Comparison of ENCODE assay signal across 8 cellular contexts in genomic region chr19:17751103-17751911, GRCh38. TPM values are rescaled to one million over a fixed set of nuclear protein-coding genes. Genes with fewer than 3 reads are reported as not detected.
A peak's percentile ranks its signal among the peaks of the same experiment; 100 is the strongest.
DNase-seq lines count a peak whose midpoint lies in the region; ATAC-seq and TF ChIP-seq lines count a peak whose summit lies in the region.

Gene FCHO1, plus strand, starts transcription at chr19:17751477. Its CDS starts 3,688 bp downstream, at chr19:17755165.

- no peaks in the 10 kb centered on the region for H3K9me3 ChIP-seq in breast epithelium

- no peaks in the 10 kb centered on the region for H3K27me3 ChIP-seq in breast epithelium

- ATAC-seq in GM21786 (IDR thresholded peaks at IDR 0.05; ENCODE audit: unreplicated experiment) = peak; percentile 26

- no peaks in the 10 kb centered on the region for H3K36me3 ChIP-seq in breast epithelium

- TF ChIP-seq CTCF in breast epithelium (IDR thresholded peaks at IDR 0.05) = no peak

- DNase-seq in activated gamma-delta T cell (lab: John Stamatoyannopoulos, UW) = peak; percentile 66
- DNase-seq in medulla oblongata (ENCODE audit: extremely low spot score) = peak; percentile 69
- peak; percentile 68 to 86 (median 79) for DNase-seq in stimulated activated naive CD4-positive, alpha-beta T cell (lab: John Stamatoyannopoulos, UW)
- no peak for DNase-seq in dedifferentiated amniotic fluid mesenchymal stem cell (ENCODE audit: extremely low spot score)
- no peak for DNase-seq in breast epithelium (ENCODE audit: low spot score in 2 of 2)
- DNase-seq in NCI-H128 (lab: John Stamatoyannopoulos, UW; ENCODE audit: unreplicated experiment) = no peak

- H3K4me3 ChIP-seq in breast epithelium = peak within 1 kb of the TSS in 1 of 3 donors; percentile 20

- TF ChIP-seq POLR2A in Raji (IDR thresholded peaks at IDR 0.05; ENCODE audit: insufficient read depth, low read depth, low read length) (peak; percentile 66), breast epithelium (IDR thresholded peaks at IDR 0.05) (no peak)

- no peak within 1 kb of the TSS for H3K27ac ChIP-seq in breast epithelium

- no peaks in the 10 kb centered on the region for H3K4me1 ChIP-seq in breast epithelium

- intact Hi-C loops in breast epithelium (cut with DNase I; ENCODE audit: low total_unique reads) = no loop called here

RNA-seq across cellular contexts. Expression of gene FCHO1, which starts in this region (rescaled TPM):
- total RNA-seq in breast epithelium = 1 to 10 TPM; 1.6 to 5.3 (median 2.9) TPM

Comparison
In these comparisons a context has a peak if more than half of its experiments do, and no peak if none do; other contexts are left out.
1. DNase-seq: peak in activated gamma-delta T cell (single experiment), medulla oblongata (single experiment) and stimulated activated naive CD4-positive, alpha-beta T cell (6 of 6); none in dedifferentiated amniotic fluid mesenchymal stem cell (single experiment), breast epithelium (0 of 2) and NCI-H128 (single experiment).